Comparison of ENCODE assay signal across 9 cellular contexts in genomic region chr12:124917841-124918621, GRCh38. TPM values are rescaled to one million over a fixed set of nuclear protein-coding genes. Genes with fewer than 3 reads are reported as not detected.
DNase-seq lines count a peak whose midpoint lies in the region; ATAC-seq and TF ChIP-seq lines count a peak whose summit lies in the region.
"Had no signal": no experiment of that assay in that cellular context is flagged by ENCODE, and none has a peak within 500 bp of the region (broad histone marks: within the 10 kb centered on the region; RNA-seq: fewer than 3 reads in every experiment).

No MANE protein-coding gene starts in this region.

- ATAC-seq in activated T-helper 17 cell treated with anti-CD3 and anti-CD28 coated beads, Interleukin-2, amount 50 U/mL, for 72 hours (replicated peaks) = no peak
- ATAC-seq in stimulated activated effector memory CD8-positive, alpha-beta T cell treated with anti-CD3 and anti-CD28 coated beads, Interleukin-12 subunit alpha, Interleukin-12 subunit beta, amount 100 ng/mL, for 72 hours = no peak
- ATAC-seq in GM19467 (IDR thresholded peaks at IDR 0.05; ENCODE audit: unreplicated experiment) (no peak), HG03354 (IDR thresholded peaks at IDR 0.05; ENCODE audit: poor library complexity, severe bottlenecking, unreplicated experiment) (no peak), GM19395 (IDR thresholded peaks at IDR 0.05; ENCODE audit: unreplicated experiment) (no peak)

- peak overlapping the region; percentile 100 for H3K27ac Mint-ChIP-seq in activated T-helper 17 cell treated with anti-CD3 and anti-CD28 coated beads, Interleukin-2, amount 50 U/mL, for 72 hours
- peak overlapping the region; percentile 100 for H3K27ac Mint-ChIP-seq in stimulated activated effector memory CD8-positive, alpha-beta T cell treated with anti-CD3 and anti-CD28 coated beads, Interleukin-12 subunit alpha, Interleukin-12 subunit beta, amount 100 ng/mL, for 72 hours

- H3K9me3 ChIP-seq in iPS-15b (ENCODE audit: control insufficient read depth, insufficient read depth, low read length) = no peaks in the 10 kb centered on the region

- H3K4me3 ChIP-seq in HL-60 (replicated peaks; ENCODE audit: insufficient read depth, low read length) (peak overlapping the region; percentile 7), iPS-15b (ENCODE audit: low read depth, low read length) (peak overlapping the region; percentile 59)

- H3K4me3 Mint-ChIP-seq in activated T-helper 17 cell treated with anti-CD3 and anti-CD28 coated beads, Interleukin-2, amount 50 U/mL, for 72 hours = peak overlapping the region; percentile 96
- H3K4me3 Mint-ChIP-seq in stimulated activated effector memory CD8-positive, alpha-beta T cell treated with anti-CD3 and anti-CD28 coated beads, Interleukin-12 subunit alpha, Interleukin-12 subunit beta, amount 100 ng/mL, for 72 hours = peak overlapping the region; percentile 100

- H3K27ac ChIP-seq in HL-60 (replicated peaks) = peak overlapping the region; percentile 100

- H3K27me3 Mint-ChIP-seq in activated T-helper 17 cell treated with anti-CD3 and anti-CD28 coated beads, Interleukin-2, amount 50 U/mL, for 72 hours = no peaks in the 10 kb centered on the region

- peaks cover 55% of the 10 kb centered on the region for H3K4me1 Mint-ChIP-seq in activated T-helper 17 cell treated with anti-CD3 and anti-CD28 coated beads, Interleukin-2, amount 50 U/mL, for 72 hours
- H3K4me1 Mint-ChIP-seq in stimulated activated effector memory CD8-positive, alpha-beta T cell treated with anti-CD3 and anti-CD28 coated beads, Interleukin-12 subunit alpha, Interleukin-12 subunit beta, amount 100 ng/mL, for 72 hours = peaks cover 83% of the 10 kb centered on the region

- H3K27me3 ChIP-seq in HL-60 (ENCODE audit: insufficient read depth, poor library complexity, severe bottlenecking) = no peaks in the 10 kb centered on the region
- H3K27me3 ChIP-seq in iPS-15b (ENCODE audit: control insufficient read depth, insufficient read depth, low read length) = no peaks in the 10 kb centered on the region

- no peaks in the 10 kb centered on the region for H3K9me3 Mint-ChIP-seq in activated T-helper 17 cell treated with anti-CD3 and anti-CD28 coated beads, Interleukin-2, amount 50 U/mL, for 72 hours
- H3K9me3 Mint-ChIP-seq in stimulated activated effector memory CD8-positive, alpha-beta T cell treated with anti-CD3 and anti-CD28 coated beads, Interleukin-12 subunit alpha, Interleukin-12 subunit beta, amount 100 ng/mL, for 72 hours = no peaks in the 10 kb centered on the region

- peak in 1 of 2 experiments; percentile 63 for DNase-seq in HL-60 (ENCODE audit: low read depth in 1 of 2, low spot score in 1 of 2)
- DNase-seq in stimulated activated effector memory CD8-positive, alpha-beta T cell treated with anti-CD3 and anti-CD28 coated beads, Interleukin-12 subunit alpha, Interleukin-12 subunit beta, amount 100 ng/mL, for 72 hours (ENCODE audit: low spot score in 2 of 2) = no peak
- DNase-seq in T1000 (lab: John Stamatoyannopoulos, UW) = no peak
- DNase-seq: NCI-H524 treated with DMSO at 0.1 percent for 48 hours had no signal

- no peak for TF ChIP-seq CTCF in HL-60 (IDR thresholded peaks at IDR 0.05; ENCODE audit: insufficient read depth, low read length)

- peaks cover 9% of the 10 kb centered on the region for H3K36me3 ChIP-seq in iPS-15b (ENCODE audit: control insufficient read depth, insufficient read depth, low read length)

- H3K4me1 ChIP-seq in iPS-15b (ENCODE audit: control insufficient read depth, insufficient read depth, low read length) = peaks cover 39% of the 10 kb centered on the region

- peaks cover 85% of the 10 kb centered on the region for H3K36me3 Mint-ChIP-seq in activated T-helper 17 cell treated with anti-CD3 and anti-CD28 coated beads, Interleukin-2, amount 50 U/mL, for 72 hours (ENCODE audit: low read depth)
- peaks cover 72% of the 10 kb centered on the region for H3K36me3 Mint-ChIP-seq in stimulated activated effector memory CD8-positive, alpha-beta T cell treated with anti-CD3 and anti-CD28 coated beads, Interleukin-12 subunit alpha, Interleukin-12 subunit beta, amount 100 ng/mL, for 72 hours

- H3K9ac ChIP-seq in iPS-15b (ENCODE audit: low read depth, low read length) = peak overlapping the region; percentile 48

RNA-seq across cellular contexts. Expression of gene UBC, which starts 3.6 kb away (rescaled TPM):
- 1,000 to 10,000 TPM in 1 of 2 donors, 100 to 1,000 TPM in 1; 955 to 1,030 TPM for total RNA-seq in activated T-helper 17 cell treated with anti-CD3 and anti-CD28 coated beads, Interleukin-2, amount 50 U/mL, for 72 hours

RNA-seq across cellular contexts. Expression of gene SCARB1, which starts 54.4 kb away (rescaled TPM):
- total RNA-seq in activated T-helper 17 cell treated with anti-CD3 and anti-CD28 coated beads, Interleukin-2, amount 50 U/mL, for 72 hours = 10 to 100 TPM; 17.9 to 20.9 TPM
